22 cellular contexts compared by ENCODE assay signal in the genomic region with DNA sequence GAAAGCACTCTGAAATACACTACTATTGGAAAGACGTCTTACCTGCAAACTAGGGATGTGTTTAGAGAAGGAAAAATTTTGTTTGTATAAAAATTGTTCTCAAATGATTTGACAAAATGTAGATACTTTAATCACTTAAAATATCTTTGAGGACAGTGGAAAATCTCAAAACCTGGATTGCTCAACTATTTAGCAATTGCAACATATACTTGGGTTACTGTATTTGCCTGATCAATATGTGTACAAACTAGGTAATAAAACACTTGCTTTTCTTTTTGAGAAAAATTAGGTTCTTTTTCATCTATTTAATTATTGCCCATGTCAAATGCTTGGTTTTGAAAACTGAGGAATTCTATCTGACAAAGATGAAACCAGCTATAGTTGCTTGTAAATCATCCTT.
"Had no signal": no experiment of that assay in that cellular context is flagged by ENCODE, and none has a peak within 500 bp of the region (broad histone marks: within the 10 kb centered on the region; RNA-seq: fewer than 3 reads in every experiment).

No MANE protein-coding gene starts in this region.

- H3K36me3 ChIP-seq: left lung, lower lobe of right lung, pancreas, prostate gland, sigmoid colon, spleen, thyroid gland, transverse colon, upper lobe of left lung had no signal

- H3K27ac ChIP-seq: left lung, lower lobe of right lung, pancreas, prostate gland, sigmoid colon, spleen, testis, thyroid gland, transverse colon, upper lobe of left lung had no signal

- H3K9me3 ChIP-seq: left lung, lower lobe of right lung, pancreas, prostate gland, sigmoid colon, spleen, testis, thyroid gland, transverse colon, upper lobe of left lung had no signal

- H3K4me3 ChIP-seq: left lung, lower lobe of right lung, pancreas, prostate gland, sigmoid colon, spleen, testis, thyroid gland, transverse colon, upper lobe of left lung had no signal

- ATAC-seq: left colon; naive thymus-derived CD8-positive, alpha-beta T cell; right cardiac atrium; stimulated activated memory B cell treated with anti-CD40 and anti-IgM and Interleukin-4, amounts not matched to agents 10 μg/mL and 1 μg/mL and 100 μg/mL, for 72 hours; stimulated activated naive CD8-positive, alpha-beta T cell treated with anti-CD3 and anti-CD28 coated beads, Interleukin-15, amount 100 ng/mL, for 72 hours had no signal

- H3K27me3 ChIP-seq: left lung, pancreas, sigmoid colon, spleen, testis, thyroid gland, transverse colon, upper lobe of left lung had no signal

- DNase-seq: immature natural killer cell; kidney; left colon; left lung; lower lobe of right lung; right cardiac atrium; sigmoid colon; spleen; stimulated activated CD4-positive, alpha-beta T cell treated with anti-CD3 and anti-CD28 coated beads, Interleukin-1b, Interleukin-23, amount 100 ng/mL, for 48 hours; stimulated activated CD4-positive, alpha-beta T cell treated with anti-CD3 and anti-CD28 coated beads, Interleukin-2, amount 100 ng/mL, for 48 hours; stimulated activated CD4-positive, alpha-beta T cell treated with anti-CD3 and anti-CD28 coated beads, Interleukin-4, amount 100 ng/mL, for 4 hours; stimulated activated CD8-positive, alpha-beta memory T cell treated with anti-CD3 and anti-CD28 coated beads, Interleukin-4, amount 100 ng/mL, for 48 hours; stimulated activated naive CD4-positive, alpha-beta T cell treated with Interleukin-2 at 50 U/mL for 16 hours; stimulated activated naive CD8-positive, alpha-beta T cell treated with anti-CD3 and anti-CD28 coated beads, Interleukin-15, amount 100 ng/mL, for 72 hours; thyroid gland; transverse colon; upper lobe of left lung had no signal

- H3K4me1 ChIP-seq: left lung, lower lobe of right lung, pancreas, prostate gland, spleen, testis, thyroid gland, transverse colon, upper lobe of left lung had no signal
